1 cellular context compared by ENCODE assay signal in genomic region chr19:5090780-5091575, GRCh38.
TF ChIP-seq lines count a peak whose summit lies in the region.

No MANE protein-coding gene starts in this region.

TF ChIP-seq in K562, 482 proteins besides CTCF, POLR2A, EP300 and RAD21 (continued from another document and continues in another):
- TF ChIP-seq PTRF (tag; IDR thresholded peaks at IDR 0.05) (no peak), SAFB2 (IDR thresholded peaks at IDR 0.05; ENCODE audit: borderline replicate concordance, low read depth, low read length, severe bottlenecking) (no peak), CBFA2T2 (conservative IDR thresholded peaks at IDR 0.05) (peak; percentile 80), NRF1 (conservative IDR thresholded peaks at IDR 0.05 in 1 of 2, IDR thresholded peaks at IDR 0.05 in 1 of 2) (peak; percentile 40 to 41; a peak in 2 of 4 replicates), ZNF740 (CRISPR knock-in tag; IDR thresholded peaks at IDR 0.05) (0 out of 2 replicates have a peak, but pooled peaks have one; percentile 12), ZNF740 (tag; IDR thresholded peaks at IDR 0.05) (0 out of 4 replicates have a peak, but pooled peaks of 1 of the 2 experiments have one; percentile 17), OTX1 (CRISPR knock-in tag; IDR thresholded peaks at IDR 0.05) (no peak), SMAD1 (IDR thresholded peaks at IDR 0.05; ENCODE audit: low read depth, low read length, partially characterized antibody) (no peak), BRF2 (IDR thresholded peaks at IDR 0.05; ENCODE audit: borderline replicate concordance, insufficient read depth, insufficient read length) (no peak), FOXO4 (CRISPR knock-in tag; IDR thresholded peaks at IDR 0.05) (no peak), ZNF311 (CRISPR knock-in tag; IDR thresholded peaks at IDR 0.05) (peak; percentile 79), XRCC4 (IDR thresholded peaks at IDR 0.05; ENCODE audit: extremely low read depth, insufficient read depth, insufficient read length) (no peak), LCOR (CRISPR knock-in tag; IDR thresholded peaks at IDR 0.05) (no peak), RREB1 (CRISPR knock-in tag; IDR thresholded peaks at IDR 0.05) (0 out of 2 replicates have a peak, but pooled peaks have one; percentile 12), NR0B1 (IDR thresholded peaks at IDR 0.05; ENCODE audit: partially characterized antibody) (no peak), MCM5 (IDR thresholded peaks at IDR 0.05; ENCODE audit: low read depth) (no peak), ZNF584 (CRISPR knock-in tag; IDR thresholded peaks at IDR 0.05; ENCODE audit: low read depth) (peak; percentile 78; the same call in 1 of the 2 replicates), MED1 (CRISPR knock-in tag; IDR thresholded peaks at IDR 0.05; ENCODE audit: borderline replicate concordance) (no peak), GABPB1 (CRISPR knock-in tag; IDR thresholded peaks at IDR 0.05) (peak; percentile 37), ZNF134 (CRISPR knock-in tag; conservative IDR thresholded peaks at IDR 0.05) (no peak), ZNF282 (CRISPR knock-in tag; IDR thresholded peaks at IDR 0.05) (no peak), IRF2 (CRISPR knock-in tag; IDR thresholded peaks at IDR 0.05) (no peak), KDM5B (IDR thresholded peaks at IDR 0.05; ENCODE audit: insufficient replicate concordance, low read depth, low read length) (no peak), NCOA1 (IDR thresholded peaks at IDR 0.05; ENCODE audit: low read depth) (no peak), EHMT2 (IDR thresholded peaks at IDR 0.05) (no peak), USF1 (CRISPR knock-in tag; IDR thresholded peaks at IDR 0.05) (peak; percentile 63), BCLAF1 (IDR thresholded peaks at IDR 0.05; ENCODE audit: borderline replicate concordance in 1 of 2, control insufficient read depth in 1 of 2, low read depth in 2 of 2, low read length in 1 of 2) (no peak), ZNF24 (IDR thresholded peaks at IDR 0.05) (no peak), ZBTB7A (IDR thresholded peaks at IDR 0.05; ENCODE audit: borderline replicate concordance, control insufficient read depth, low read depth, low read length) (peak; percentile 86; the same call in 1 of the 2 replicates), HES1 (IDR thresholded peaks at IDR 0.05; ENCODE audit: low read depth) (0 out of 2 replicates have a peak, but pooled peaks have one; percentile 35), TFAM (CRISPR knock-in tag; conservative IDR thresholded peaks at IDR 0.05) (no peak), ZBTB33 (CRISPR knock-in tag; IDR thresholded peaks at IDR 0.05) (0 out of 2 replicates have a peak, but pooled peaks have one; percentile 66), MTA3 (IDR thresholded peaks at IDR 0.05; ENCODE audit: borderline replicate concordance) (peak; percentile 77; the same call in 1 of the 2 replicates), SIX5 (IDR thresholded peaks at IDR 0.05; ENCODE audit: borderline replicate concordance in 1 of 2, insufficient read depth in 1 of 2, low read depth in 1 of 2, low read length in 2 of 2) (no peak), FOXJ3 (CRISPR knock-in tag; IDR thresholded peaks at IDR 0.05) (no peak), CBX8 (IDR thresholded peaks at IDR 0.05; ENCODE audit: borderline replicate concordance, extremely low read depth, low read depth, low read length, poor library complexity, severe bottlenecking) (no peak), MTF1 (CRISPR knock-in tag; IDR thresholded peaks at IDR 0.05; ENCODE audit: borderline replicate concordance) (no peak), KLF10 (CRISPR knock-in tag; IDR thresholded peaks at IDR 0.05) (no peak), SMARCB1 (IDR thresholded peaks at IDR 0.05; ENCODE audit: insufficient read length, low read depth) (no peak), NFRKB (IDR thresholded peaks at IDR 0.05; ENCODE audit: low read depth) (peak; percentile 88)
